7 cellular contexts compared by ENCODE assay signal in genomic region chr6:82006027-82006738, GRCh38.
DNase-seq lines count a peak whose midpoint lies in the region; ATAC-seq and TF ChIP-seq lines count a peak whose summit lies in the region.

No MANE protein-coding gene starts in this region.

- ATAC-seq in GM18498 (IDR thresholded peaks at IDR 0.05; ENCODE audit: unreplicated experiment) (peak; percentile 74), GM21786 (IDR thresholded peaks at IDR 0.05; ENCODE audit: unreplicated experiment) (peak; percentile 89), left lobe of liver (peak; percentile 84)

- H3K27ac ChIP-seq in ascending aorta: no peak overlapping the region

- DNase-seq in LHCN-M2 (ENCODE audit: low read depth): peak; percentile 48
- no peak for DNase-seq in ascending aorta (ENCODE audit: low spot score in 2 of 2)
- no peak for DNase-seq in left lobe of liver (ENCODE audit: low spot score)
- DNase-seq in nucleus accumbens (lab: John Stamatoyannopoulos, UW): no peak
- no peak for DNase-seq in NCI-H187 (lab: John Stamatoyannopoulos, UW)

- H3K9me3 ChIP-seq in ascending aorta: peaks cover 7 to 17% of the 10 kb centered on the region in 2 donors

- TF ChIP-seq CTCF in ascending aorta (IDR thresholded peaks at IDR 0.05): peak in 2 of 3 experiments; percentile 49 to 59

- no peaks in the 10 kb centered on the region for H3K4me1 ChIP-seq in ascending aorta

- H3K4me3 ChIP-seq in ascending aorta: no peak overlapping the region

- H3K27me3 ChIP-seq in ascending aorta: no peaks in the 10 kb centered on the region

- intact Hi-C loops in ascending aorta (cut with DNase I): no loop called here

- H3K36me3 ChIP-seq in ascending aorta: no peaks in the 10 kb centered on the region
